Comparison of ENCODE assay signal across 25 cellular contexts in genomic region chr3:44963571-44964325, GRCh38. TPM values are rescaled to one million over a fixed set of nuclear protein-coding genes. Genes with fewer than 3 reads are reported as not detected.
DNase-seq lines count a peak whose midpoint lies in the region; ATAC-seq and TF ChIP-seq lines count a peak whose summit lies in the region.
"Had no signal": no experiment of that assay in that cellular context is flagged by ENCODE, and none has a peak within 500 bp of the region (broad histone marks: within the 10 kb centered on the region; RNA-seq: fewer than 3 reads in every experiment).

No MANE protein-coding gene starts in this region.

- peak overlapping the region; percentile 25 for H3K4me2 ChIP-seq in mammary epithelial cell (ENCODE audit: insufficient read depth, low read depth, low read length)

- no TSS peak for BruUV-seq in mammary epithelial cell (replicated peaks; lab: Mats Ljungman, UMichigan)

- peaks cover 72% of the 10 kb centered on the region for H3K4me1 ChIP-seq in mammary epithelial cell (ENCODE audit: insufficient read depth, low read length)
- H3K4me1 ChIP-seq: body of pancreas had no signal

- CTCF ChIA-PET in activated naive CD4-positive, alpha-beta T cell treated with anti-CD3 and anti-CD28 coated beads for 36 hours (lab: Charles Lee): no interaction called here
- CTCF ChIA-PET in mammary epithelial cell (lab: Charles Lee; ENCODE audit: low non-redundant PET): interaction anchor here (0.6 kb wide), 1 partner anchor 578 kb away, joined by 10 read pairs; no protein-coding TSS in a partner anchor

- H4K20me1 ChIP-seq in mammary epithelial cell (ENCODE audit: insufficient read depth, low read length): no peaks in the 10 kb centered on the region

- TF ChIP-seq CTCF in mammary epithelial cell (conservative IDR thresholded peaks at IDR 0.05 in 1 of 2, IDR thresholded peaks at IDR 0.05 in 1 of 2; ENCODE audit: extremely low read depth in 1 of 2, insufficient read depth in 1 of 2, low read depth in 1 of 2, low read length in 2 of 2): no peak
- no peak for TF ChIP-seq CTCF in natural killer cell (IDR thresholded peaks at IDR 0.05)

- peak overlapping the region; percentile 38 for H3K9ac ChIP-seq in mammary epithelial cell (ENCODE audit: insufficient read depth, low read length)

- no peak for ATAC-seq in natural killer cell
- ATAC-seq: activated CD4-positive, alpha-beta T cell treated with anti-CD3 and anti-CD28 coated beads for 36 hours; body of pancreas; left ventricle myocardium superior had no signal

- no peak overlapping the region for H3K4me3 ChIP-seq in mammary epithelial cell (replicated peaks in 1 of 3; ENCODE audit: insufficient read depth in 1 of 3, low read depth in 2 of 3, low read length in 3 of 3)
- H3K4me3 ChIP-seq: body of pancreas, sigmoid colon, transverse colon had no signal

- H3K9me3 Mint-ChIP-seq in activated naive CD4-positive, alpha-beta T cell treated with anti-CD3 and anti-CD28 coated beads, Interleukin-2, amount 50 U/mL, for 24 hours: no peaks in the 10 kb centered on the region
- H3K9me3 Mint-ChIP-seq in activated naive CD4-positive, alpha-beta T cell treated with anti-CD3 and anti-CD28 coated beads for 36 hours: no peaks in the 10 kb centered on the region
- no peaks in the 10 kb centered on the region for H3K9me3 Mint-ChIP-seq in natural killer cell
- H3K9me3 Mint-ChIP-seq: IgD-negative memory B cell had no signal

- no peaks in the 10 kb centered on the region for H3K27me3 Mint-ChIP-seq in activated naive CD4-positive, alpha-beta T cell treated with anti-CD3 and anti-CD28 coated beads, Interleukin-2, amount 50 U/mL, for 24 hours
- H3K27me3 Mint-ChIP-seq in activated naive CD4-positive, alpha-beta T cell treated with anti-CD3 and anti-CD28 coated beads for 36 hours (ENCODE audit: low read depth): no peaks in the 10 kb centered on the region
- H3K27me3 Mint-ChIP-seq in natural killer cell (ENCODE audit: low read depth in 2 of 2): no peaks in the 10 kb centered on the region
- H3K27me3 Mint-ChIP-seq: activated CD4-positive, alpha-beta T cell treated with anti-CD3 and anti-CD28 coated beads for 36 hours; IgD-negative memory B cell had no signal

- dilution Hi-C loops in mammary epithelial cell (cut with HindIII; ENCODE audit: low sequenced_read_pairs): no loop called here

- H3K36me3 Mint-ChIP-seq in activated naive CD4-positive, alpha-beta T cell treated with anti-CD3 and anti-CD28 coated beads, Interleukin-2, amount 50 U/mL, for 24 hours: peaks cover 6% of the 10 kb centered on the region
- no peaks in the 10 kb centered on the region for H3K36me3 Mint-ChIP-seq in activated naive CD4-positive, alpha-beta T cell treated with anti-CD3 and anti-CD28 coated beads for 36 hours (ENCODE audit: low read depth)
- H3K36me3 Mint-ChIP-seq in natural killer cell: no peaks in the 10 kb centered on the region

- H2AFZ ChIP-seq in mammary epithelial cell (ENCODE audit: low read depth, low read length): no peak overlapping the region

- H3K4me1 Mint-ChIP-seq in activated naive CD4-positive, alpha-beta T cell treated with anti-CD3 and anti-CD28 coated beads, Interleukin-2, amount 50 U/mL, for 24 hours: peaks cover 76% of the 10 kb centered on the region
- H3K4me1 Mint-ChIP-seq in activated naive CD4-positive, alpha-beta T cell treated with anti-CD3 and anti-CD28 coated beads for 36 hours (ENCODE audit: low read depth): peaks cover 50% of the 10 kb centered on the region
- peaks cover 81 to 82% of the 10 kb centered on the region in 2 donors for H3K4me1 Mint-ChIP-seq in natural killer cell

- peak overlapping the region; percentile 26 for H3K27ac Mint-ChIP-seq in activated naive CD4-positive, alpha-beta T cell treated with anti-CD3 and anti-CD28 coated beads, Interleukin-2, amount 50 U/mL, for 24 hours
- no peak overlapping the region for H3K27ac Mint-ChIP-seq in activated naive CD4-positive, alpha-beta T cell treated with anti-CD3 and anti-CD28 coated beads for 36 hours
- peak overlapping the region; percentile 51 to 60 for H3K27ac Mint-ChIP-seq in natural killer cell
- H3K27ac Mint-ChIP-seq: activated CD4-positive, alpha-beta T cell treated with anti-CD3 and anti-CD28 coated beads for 36 hours had no signal

- H3K4me3 Mint-ChIP-seq in activated naive CD4-positive, alpha-beta T cell treated with anti-CD3 and anti-CD28 coated beads, Interleukin-2, amount 50 U/mL, for 24 hours: no peak overlapping the region
- no peak overlapping the region for H3K4me3 Mint-ChIP-seq in activated naive CD4-positive, alpha-beta T cell treated with anti-CD3 and anti-CD28 coated beads for 36 hours
- H3K4me3 Mint-ChIP-seq in natural killer cell: no peak overlapping the region
- H3K4me3 Mint-ChIP-seq: activated CD4-positive, alpha-beta T cell treated with anti-CD3 and anti-CD28 coated beads for 36 hours; IgD-negative memory B cell had no signal

- DNase-seq in activated naive CD4-positive, alpha-beta T cell treated with anti-CD3 and anti-CD28 coated beads for 36 hours: no peak
- DNase-seq in mammary epithelial cell: peak; percentile 35
- DNase-seq in natural killer cell: no peak
- no peak for DNase-seq in SW480 (ENCODE audit: low spot score)
- no peak for DNase-seq in T-helper 2 cell
- DNase-seq in NCI-H524 treated with DMSO at 0.1 percent for 48 hours (lab: John Stamatoyannopoulos, UW): no peak
- DNase-seq in T-helper 1 cell: no peak
- DNase-seq: 8988T; activated CD4-positive, alpha-beta T cell treated with anti-CD3 and anti-CD28 coated beads for 36 hours; activated gamma-delta T cell; activated T-cell treated with anti-CD3 and anti-CD28 coated beads, Interleukin-2, amount 50 U/mL, for 1 hour; AML-193; body of pancreas; HCEC 1CT; left ventricle myocardium superior; midbrain; NCI-H1436; NCI-H446 treated with DMSO at 0.1 percent for 48 hours; OCI-M1; SIG-M5; sigmoid colon; stimulated activated CD4-positive, alpha-beta T cell treated with anti-CD3 and anti-CD28 coated beads, Interleukin-15, amount 100 ng/mL, for 24 hours; transverse colon had no signal

- H3K27ac ChIP-seq in mammary epithelial cell (ENCODE audit: insufficient read depth, low read depth, low read length): peak overlapping the region; percentile 93
- H3K27ac ChIP-seq: body of pancreas, sigmoid colon, transverse colon had no signal

- in situ Hi-C loops in mammary epithelial cell (cut with MboI; ENCODE audit: low sequenced_read_pairs in 2 of 2): no loop called here

- no peaks in the 10 kb centered on the region for H3K9me3 ChIP-seq in mammary epithelial cell (replicated peaks; ENCODE audit: insufficient read depth, low read length)
- H3K9me3 ChIP-seq: body of pancreas, sigmoid colon, transverse colon had no signal

- 33% methylated on average over 3 of the region's 4 CpGs for WGBS in mammary epithelial cell (ENCODE audit: low coverage, missing lambda C conversion rate)

- intact Hi-C loops in activated naive CD4-positive, alpha-beta T cell treated with anti-CD3 and anti-CD28 coated beads for 36 hours (cut with micrococcal nuclease): no loop called here
- intact Hi-C loops in mammary epithelial cell (cut with micrococcal nuclease): no loop called here
- intact Hi-C loops in natural killer cell (cut with micrococcal nuclease): no loop called here

- no peaks in the 10 kb centered on the region for H3K27me3 ChIP-seq in mammary epithelial cell (ENCODE audit: insufficient read depth, low read length)
- H3K27me3 ChIP-seq: body of pancreas, sigmoid colon, transverse colon had no signal

- H3K36me3 ChIP-seq in mammary epithelial cell (ENCODE audit: insufficient read depth, low read length): peaks cover under 1% of the 10 kb centered on the region
- H3K36me3 ChIP-seq: transverse colon had no signal

- H3K79me2 ChIP-seq in mammary epithelial cell (ENCODE audit: insufficient read depth, low read length): peaks cover 87% of the 10 kb centered on the region

RNA-seq across cellular contexts. Expression of gene ZDHHC3, which starts 12.2 kb away (rescaled TPM):
- 10 to 100 TPM; 29.5 to 31.0 TPM for total RNA-seq in activated naive CD4-positive, alpha-beta T cell treated with anti-CD3 and anti-CD28 coated beads for 36 hours
- total RNA-seq in mammary epithelial cell: 100 to 1,000 TPM in 1 of 2 donors, 10 to 100 TPM in 1; 85.7 to 106 TPM
- 192 TPM for polyA plus RNA-seq in mammary epithelial cell
- 314 TPM for polyA minus RNA-seq in mammary epithelial cell
- total RNA-seq in natural killer cell: 10 to 100 TPM; 62.3 to 100.0 (median 78.6) TPM

RNA-seq across cellular contexts. Expression of gene EXOSC7, which starts 12.3 kb away (rescaled TPM):
- total RNA-seq in activated naive CD4-positive, alpha-beta T cell treated with anti-CD3 and anti-CD28 coated beads for 36 hours: 10 to 100 TPM; 61.4 to 64.7 TPM
- total RNA-seq in mammary epithelial cell (10 to 100 TPM; 34.5 to 59.8 TPM), natural killer cell (10 to 100 TPM; 32.8 to 46.6 (median 36.0) TPM)
- 93.4 TPM for polyA plus RNA-seq in mammary epithelial cell
- 50.0 TPM for polyA minus RNA-seq in mammary epithelial cell
